ENCODE assay signal across 1 cellular context in the genomic region with DNA sequence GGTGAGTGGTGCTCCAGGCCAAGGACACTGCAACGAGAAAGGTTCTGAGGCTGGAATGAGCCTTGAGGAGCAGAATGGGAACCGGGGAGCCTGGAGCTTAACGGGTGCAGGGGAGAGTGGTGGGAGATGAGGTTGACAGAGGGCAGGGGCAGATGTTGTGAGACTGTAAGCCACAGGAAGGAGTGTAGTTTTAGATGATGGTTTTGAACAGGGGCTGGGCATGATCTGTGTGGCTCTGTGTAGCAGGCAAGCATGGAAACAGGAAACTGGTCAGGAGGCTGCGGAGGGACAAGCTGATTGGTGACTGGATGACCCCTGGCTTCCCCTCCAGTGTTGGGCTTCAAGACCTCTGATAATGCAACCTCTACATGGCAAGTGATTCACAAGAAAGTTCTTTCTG.
TF ChIP-seq lines count a peak whose summit lies in the region.

No MANE protein-coding gene starts in this region.

TF ChIP-seq in H1, 55 proteins besides CTCF, POLR2A, EP300 and RAD21:
- TF ChIP-seq NRF1 (IDR thresholded peaks at IDR 0.05; ENCODE audit: low read depth, low read length) (no peak), ASH2L (IDR thresholded peaks at IDR 0.05; ENCODE audit: low read length) (no peak), TCF12 (IDR thresholded peaks at IDR 0.05; ENCODE audit: low read depth, low read length) (no peak), TAF7 (optimal IDR thresholded peaks at IDR 0.05; ENCODE audit: borderline replicate concordance, low read depth, low read length) (no peak), ZNF274 (IDR thresholded peaks at IDR 0.05; ENCODE audit: borderline replicate concordance, extremely low read depth, low read length) (no peak), EZH2 (IDR thresholded peaks at IDR 0.05; ENCODE audit: low read depth, low read length, severe bottlenecking) (no peak), CHD1 (IDR thresholded peaks at IDR 0.05; ENCODE audit: low read depth, low read length) (no peak), SP1 (IDR thresholded peaks at IDR 0.05; ENCODE audit: low read depth, low read length) (no peak), SIN3A (conservative IDR thresholded peaks at IDR 0.05 in 1 of 2, IDR thresholded peaks at IDR 0.05 in 1 of 2; ENCODE audit: low read depth in 1 of 2, low read length in 2 of 2) (no peak)
- TF ChIP-seq, protein P1, sequence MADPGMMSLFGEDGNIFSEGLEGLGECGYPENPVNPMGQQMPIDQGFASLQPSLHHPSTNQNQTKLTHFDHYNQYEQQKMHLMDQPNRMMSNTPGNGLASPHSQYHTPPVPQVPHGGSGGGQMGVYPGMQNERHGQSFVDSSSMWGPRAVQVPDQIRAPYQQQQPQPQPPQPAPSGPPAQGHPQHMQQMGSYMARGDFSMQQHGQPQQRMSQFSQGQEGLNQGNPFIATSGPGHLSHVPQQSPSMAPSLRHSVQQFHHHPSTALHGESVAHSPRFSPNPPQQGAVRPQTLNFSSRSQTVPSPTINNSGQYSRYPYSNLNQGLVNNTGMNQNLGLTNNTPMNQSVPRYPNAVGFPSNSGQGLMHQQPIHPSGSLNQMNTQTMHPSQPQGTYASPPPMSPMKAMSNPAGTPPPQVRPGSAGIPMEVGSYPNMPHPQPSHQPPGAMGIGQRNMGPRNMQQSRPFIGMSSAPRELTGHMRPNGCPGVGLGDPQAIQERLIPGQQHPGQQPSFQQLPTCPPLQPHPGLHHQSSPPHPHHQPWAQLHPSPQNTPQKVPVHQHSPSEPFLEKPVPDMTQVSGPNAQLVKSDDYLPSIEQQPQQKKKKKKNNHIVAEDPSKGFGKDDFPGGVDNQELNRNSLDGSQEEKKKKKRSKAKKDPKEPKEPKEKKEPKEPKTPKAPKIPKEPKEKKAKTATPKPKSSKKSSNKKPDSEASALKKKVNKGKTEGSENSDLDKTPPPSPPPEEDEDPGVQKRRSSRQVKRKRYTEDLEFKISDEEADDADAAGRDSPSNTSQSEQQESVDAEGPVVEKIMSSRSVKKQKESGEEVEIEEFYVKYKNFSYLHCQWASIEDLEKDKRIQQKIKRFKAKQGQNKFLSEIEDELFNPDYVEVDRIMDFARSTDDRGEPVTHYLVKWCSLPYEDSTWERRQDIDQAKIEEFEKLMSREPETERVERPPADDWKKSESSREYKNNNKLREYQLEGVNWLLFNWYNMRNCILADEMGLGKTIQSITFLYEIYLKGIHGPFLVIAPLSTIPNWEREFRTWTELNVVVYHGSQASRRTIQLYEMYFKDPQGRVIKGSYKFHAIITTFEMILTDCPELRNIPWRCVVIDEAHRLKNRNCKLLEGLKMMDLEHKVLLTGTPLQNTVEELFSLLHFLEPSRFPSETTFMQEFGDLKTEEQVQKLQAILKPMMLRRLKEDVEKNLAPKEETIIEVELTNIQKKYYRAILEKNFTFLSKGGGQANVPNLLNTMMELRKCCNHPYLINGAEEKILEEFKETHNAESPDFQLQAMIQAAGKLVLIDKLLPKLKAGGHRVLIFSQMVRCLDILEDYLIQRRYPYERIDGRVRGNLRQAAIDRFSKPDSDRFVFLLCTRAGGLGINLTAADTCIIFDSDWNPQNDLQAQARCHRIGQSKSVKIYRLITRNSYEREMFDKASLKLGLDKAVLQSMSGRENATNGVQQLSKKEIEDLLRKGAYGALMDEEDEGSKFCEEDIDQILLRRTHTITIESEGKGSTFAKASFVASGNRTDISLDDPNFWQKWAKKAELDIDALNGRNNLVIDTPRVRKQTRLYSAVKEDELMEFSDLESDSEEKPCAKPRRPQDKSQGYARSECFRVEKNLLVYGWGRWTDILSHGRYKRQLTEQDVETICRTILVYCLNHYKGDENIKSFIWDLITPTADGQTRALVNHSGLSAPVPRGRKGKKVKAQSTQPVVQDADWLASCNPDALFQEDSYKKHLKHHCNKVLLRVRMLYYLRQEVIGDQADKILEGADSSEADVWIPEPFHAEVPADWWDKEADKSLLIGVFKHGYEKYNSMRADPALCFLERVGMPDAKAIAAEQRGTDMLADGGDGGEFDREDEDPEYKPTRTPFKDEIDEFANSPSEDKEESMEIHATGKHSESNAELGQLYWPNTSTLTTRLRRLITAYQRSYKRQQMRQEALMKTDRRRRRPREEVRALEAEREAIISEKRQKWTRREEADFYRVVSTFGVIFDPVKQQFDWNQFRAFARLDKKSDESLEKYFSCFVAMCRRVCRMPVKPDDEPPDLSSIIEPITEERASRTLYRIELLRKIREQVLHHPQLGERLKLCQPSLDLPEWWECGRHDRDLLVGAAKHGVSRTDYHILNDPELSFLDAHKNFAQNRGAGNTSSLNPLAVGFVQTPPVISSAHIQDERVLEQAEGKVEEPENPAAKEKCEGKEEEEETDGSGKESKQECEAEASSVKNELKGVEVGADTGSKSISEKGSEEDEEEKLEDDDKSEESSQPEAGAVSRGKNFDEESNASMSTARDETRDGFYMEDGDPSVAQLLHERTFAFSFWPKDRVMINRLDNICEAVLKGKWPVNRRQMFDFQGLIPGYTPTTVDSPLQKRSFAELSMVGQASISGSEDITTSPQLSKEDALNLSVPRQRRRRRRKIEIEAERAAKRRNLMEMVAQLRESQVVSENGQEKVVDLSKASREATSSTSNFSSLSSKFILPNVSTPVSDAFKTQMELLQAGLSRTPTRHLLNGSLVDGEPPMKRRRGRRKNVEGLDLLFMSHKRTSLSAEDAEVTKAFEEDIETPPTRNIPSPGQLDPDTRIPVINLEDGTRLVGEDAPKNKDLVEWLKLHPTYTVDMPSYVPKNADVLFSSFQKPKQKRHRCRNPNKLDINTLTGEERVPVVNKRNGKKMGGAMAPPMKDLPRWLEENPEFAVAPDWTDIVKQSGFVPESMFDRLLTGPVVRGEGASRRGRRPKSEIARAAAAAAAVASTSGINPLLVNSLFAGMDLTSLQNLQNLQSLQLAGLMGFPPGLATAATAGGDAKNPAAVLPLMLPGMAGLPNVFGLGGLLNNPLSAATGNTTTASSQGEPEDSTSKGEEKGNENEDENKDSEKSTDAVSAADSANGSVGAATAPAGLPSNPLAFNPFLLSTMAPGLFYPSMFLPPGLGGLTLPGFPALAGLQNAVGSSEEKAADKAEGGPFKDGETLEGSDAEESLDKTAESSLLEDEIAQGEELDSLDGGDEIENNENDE (IDR thresholded peaks at IDR 0.05; ENCODE audit: insufficient replicate concordance, low read length): no peak
